In genomic region chr12:22276313-22276712, GRCh38 we compare ENCODE assay signal across 17 cellular contexts. TPM values are rescaled to one million over a fixed set of nuclear protein-coding genes. Genes with fewer than 3 reads are reported as not detected.
DNase-seq lines count a peak whose midpoint lies in the region; ATAC-seq and TF ChIP-seq lines count a peak whose summit lies in the region.
"Had no signal": no experiment of that assay in that cellular context is flagged by ENCODE, and none has a peak within 500 bp of the region (broad histone marks: within the 10 kb centered on the region; RNA-seq: fewer than 3 reads in every experiment).

No MANE protein-coding gene starts in this region.

- no peak overlapping the region for H3K27ac Mint-ChIP-seq in endodermal cell
- H3K27ac Mint-ChIP-seq: activated T-helper 17 cell treated with anti-CD3 and anti-CD28 coated beads, Interleukin-2, amount 50 U/mL, for 72 hours had no signal

- no peaks in the 10 kb centered on the region for H3K27me3 Mint-ChIP-seq in endodermal cell (ENCODE audit: insufficient read depth)
- H3K27me3 Mint-ChIP-seq: activated T-helper 17 cell treated with anti-CD3 and anti-CD28 coated beads, Interleukin-2, amount 50 U/mL, for 72 hours had no signal

- TF ChIP-seq CTCF in Peyer's patch (IDR thresholded peaks at IDR 0.05) (no peak), endodermal cell (conservative IDR thresholded peaks at IDR 0.05) (no peak)

- peaks cover 22% of the 10 kb centered on the region for H3K9me3 Mint-ChIP-seq in endodermal cell
- H3K9me3 Mint-ChIP-seq: activated T-helper 17 cell treated with anti-CD3 and anti-CD28 coated beads, Interleukin-2, amount 50 U/mL, for 72 hours had no signal

- ATAC-seq in HG03097 (IDR thresholded peaks at IDR 0.05; ENCODE audit: low FRiP score, unreplicated experiment): no peak
- ATAC-seq in HG03095 (IDR thresholded peaks at IDR 0.05; ENCODE audit: unreplicated experiment): no peak
- ATAC-seq: activated T-helper 17 cell treated with anti-CD3 and anti-CD28 coated beads, Interleukin-2, amount 50 U/mL, for 72 hours had no signal

- WGBS in endodermal cell (ENCODE audit: insufficient coverage in 1 of 2, insufficient read length in 1 of 2), 2 experiments: 99 to 100% methylated on average over 3 to 5 of the region's 5 CpGs

- no peaks in the 10 kb centered on the region for H3K9me3 ChIP-seq in Peyer's patch
- H3K9me3 ChIP-seq in endodermal cell (ENCODE audit: control insufficient read depth, low read length): peaks cover 19% of the 10 kb centered on the region
- H3K9me3 ChIP-seq in mucosa of rectum (ENCODE audit: control insufficient read depth in 2 of 2, low read length in 2 of 2): no peaks in the 10 kb centered on the region
- H3K9me3 ChIP-seq: body of pancreas had no signal

- H3K27ac ChIP-seq in Peyer's patch: peak overlapping the region; percentile 25 to 78 (median 66)
- H3K27ac ChIP-seq in endodermal cell (ENCODE audit: low read depth, low read length): peak overlapping the region; percentile 12
- peak overlapping the region; percentile 52 to 76 for H3K27ac ChIP-seq in mucosa of rectum (ENCODE audit: low read depth in 2 of 2, low read length in 2 of 2)
- peak overlapping the region; percentile 13 for H3K27ac ChIP-seq in substantia nigra (ENCODE audit: low read depth, low read length, poor library complexity, severe bottlenecking)
- H3K27ac ChIP-seq: body of pancreas had no signal

- H3K4me1 ChIP-seq in Peyer's patch (no peaks in the 10 kb centered on the region), endodermal cell (ENCODE audit: control insufficient read depth, insufficient read depth, low read length) (no peaks in the 10 kb centered on the region), mucosa of rectum (ENCODE audit: control insufficient read depth in 2 of 2, insufficient read depth in 2 of 2, low read length in 2 of 2) (no peaks in the 10 kb centered on the region)
- H3K4me1 ChIP-seq: body of pancreas had no signal

- no peak for DNase-seq in Peyer's patch
- no peak for DNase-seq in endodermal cell
- DNase-seq in substantia nigra (lab: John Stamatoyannopoulos, UW): no peak
- DNase-seq in stimulated activated CD4-positive, alpha-beta T cell treated with anti-CD3 and anti-CD28 coated beads, Interleukin-2, amount 100 ng/mL, for 24 hours: no peak
- DNase-seq in COR-L47 (lab: John Stamatoyannopoulos, UW): no peak
- DNase-seq: effector memory CD4-positive, alpha-beta T cell; NCI-H1417; NCI-H510A treated with DMSO at 0.1 percent for 48 hours; stimulated activated CD8-positive, alpha-beta memory T cell treated with anti-CD3 and anti-CD28 coated beads, Interleukin-4, amount 100 ng/mL, for 48 hours; T-helper 9 cell had no signal

- H3K4me1 Mint-ChIP-seq in endodermal cell: peaks cover 4% of the 10 kb centered on the region
- H3K4me1 Mint-ChIP-seq: activated T-helper 17 cell treated with anti-CD3 and anti-CD28 coated beads, Interleukin-2, amount 50 U/mL, for 72 hours had no signal

- H3K27me3 ChIP-seq in Peyer's patch (no peaks in the 10 kb centered on the region), endodermal cell (ENCODE audit: control insufficient read depth, insufficient read depth, low read length, poor library complexity, severe bottlenecking) (no peaks in the 10 kb centered on the region), mucosa of rectum (ENCODE audit: control insufficient read depth in 2 of 2, insufficient read depth in 2 of 2, low read length in 2 of 2) (no peaks in the 10 kb centered on the region)
- H3K27me3 ChIP-seq: body of pancreas had no signal

- H3K36me3 ChIP-seq in Peyer's patch: no peaks in the 10 kb centered on the region
- H3K36me3 ChIP-seq in endodermal cell (ENCODE audit: control insufficient read depth, insufficient read depth, low read length): peaks cover 8% of the 10 kb centered on the region
- H3K36me3 ChIP-seq in mucosa of rectum (ENCODE audit: control insufficient read depth in 2 of 2, insufficient read depth in 2 of 2, low read length in 2 of 2): no peaks in the 10 kb centered on the region

- no peak overlapping the region for H3K9ac ChIP-seq in endodermal cell (ENCODE audit: extremely low read depth, low read length, poor library complexity, severe bottlenecking)
- no peak overlapping the region for H3K9ac ChIP-seq in mucosa of rectum (ENCODE audit: low read depth in 1 of 2, low read length in 2 of 2)

- TF ChIP-seq POLR2A in Peyer's patch (IDR thresholded peaks at IDR 0.05): no peak

- no peak overlapping the region for H3K4me3 ChIP-seq in Peyer's patch
- H3K4me3 ChIP-seq in endodermal cell (ENCODE audit: low read length): no peak overlapping the region
- no peak overlapping the region for H3K4me3 ChIP-seq in mucosa of rectum (ENCODE audit: low read length in 2 of 2)
- H3K4me3 ChIP-seq: body of pancreas had no signal

- H3K36me3 Mint-ChIP-seq in endodermal cell (ENCODE audit: low read depth): peaks cover 11% of the 10 kb centered on the region

- H3K4me3 Mint-ChIP-seq in endodermal cell: no peak overlapping the region
- H3K4me3 Mint-ChIP-seq: activated T-helper 17 cell treated with anti-CD3 and anti-CD28 coated beads, Interleukin-2, amount 50 U/mL, for 72 hours had no signal

RNA-seq across cellular contexts. Expression of gene ST8SIA1, which starts 58.2 kb away (rescaled TPM):
- total RNA-seq in Peyer's patch (10 to 100 TPM in 1 of 4 donors, 1 to 10 TPM in 3; 1.2 to 11.6 (median 1.9) TPM), endodermal cell (10 to 100 TPM; 11.2 to 13.3 TPM)
- polyA plus RNA-seq in endodermal cell (2013, experiment 1 of 2): 36.6 TPM
- polyA plus RNA-seq in endodermal cell (2013, experiment 2 of 2): 37.3 TPM
- total RNA-seq: Daoy had no signal
- polyA plus RNA-seq: BJ had no signal

Comparison
In these comparisons a context has a peak if more than half of its experiments do, and no peak if none do; other contexts are left out.
1. H3K27ac ChIP-seq: peak in every context shown above with its lines; median percentile 66 in Peyer's patch; 64 in mucosa of rectum; 13 in substantia nigra; 12 in endodermal cell.